In genomic region chr12:91894911-91895310, GRCh38 we compare ENCODE assay signal across 29 cellular contexts.
"Had no signal": no experiment of that assay in that cellular context is flagged by ENCODE, and none has a peak within 500 bp of the region (broad histone marks: within the 10 kb centered on the region; RNA-seq: fewer than 3 reads in every experiment).

No MANE protein-coding gene starts in this region.

- FAIRE-seq: urothelium cell line had no signal

- H3K27me3 Mint-ChIP-seq: stimulated activated naive CD8-positive, alpha-beta T cell treated with anti-CD3 and anti-CD28 coated beads, Interleukin-15, amount 100 ng/mL, for 72 hours; stimulated activated naive CD8-positive, alpha-beta T cell treated with anti-CD3 and anti-CD28 coated beads, Interleukin-15, Interleukin-2, amounts not matched to agents 100 ng/mL and 50 ng/mL, for 24 hours; type B pancreatic cell had no signal

- H3K9me3 ChIP-seq: stomach, suprapubic skin, testis, thoracic aorta, thyroid gland, tibial artery, tibial nerve, transverse colon, upper lobe of left lung, upper lobe of right lung, uterus, vagina had no signal

- H3K36me3 ChIP-seq: stomach, suprapubic skin, thoracic aorta, thyroid gland, tibial artery, tibial nerve, transverse colon, upper lobe of left lung, upper lobe of right lung, uterus, vagina had no signal

- H3K4me3 ChIP-seq: stomach, suprapubic skin, testis, thoracic aorta, thyroid gland, tibial artery, tibial nerve, transverse colon, upper lobe of left lung, upper lobe of right lung, uterus, vagina had no signal

- H3K36me3 Mint-ChIP-seq: stimulated activated effector memory CD8-positive, alpha-beta T cell treated with anti-CD3 and anti-CD28 coated beads, Interleukin-12 subunit alpha, Interleukin-12 subunit beta, amount 100 ng/mL, for 72 hours; stimulated activated memory B cell treated with anti-CD40 and anti-IgM and Interleukin-4, amounts not matched to agents 10 μg/mL and 1 μg/mL and 100 μg/mL, for 72 hours; stimulated activated naive B cell treated with anti-CD40 and anti-IgM and Interleukin-4, amounts not matched to agents 10 μg/mL and 1 μg/mL and 100 μg/mL, for 72 hours; type B pancreatic cell had no signal

- H3K4me3 Mint-ChIP-seq: stimulated activated effector memory CD8-positive, alpha-beta T cell treated with anti-CD3 and anti-CD28 coated beads, Interleukin-12 subunit alpha, Interleukin-12 subunit beta, amount 100 ng/mL, for 72 hours; stimulated activated memory B cell treated with anti-CD40 and anti-IgM and Interleukin-4, amounts not matched to agents 10 μg/mL and 1 μg/mL and 100 μg/mL, for 72 hours; stimulated activated naive B cell treated with anti-CD40 and anti-IgM and Interleukin-4, amounts not matched to agents 10 μg/mL and 1 μg/mL and 100 μg/mL, for 72 hours; stimulated activated naive CD8-positive, alpha-beta T cell treated with anti-CD3 and anti-CD28 coated beads, Interleukin-15, amount 100 ng/mL, for 72 hours; stimulated activated naive CD8-positive, alpha-beta T cell treated with anti-CD3 and anti-CD28 coated beads, Interleukin-15, Interleukin-2, amounts not matched to agents 100 ng/mL and 50 ng/mL, for 24 hours; type B pancreatic cell had no signal

- H3K27ac Mint-ChIP-seq: stimulated activated effector memory CD8-positive, alpha-beta T cell treated with anti-CD3 and anti-CD28 coated beads, Interleukin-12 subunit alpha, Interleukin-12 subunit beta, amount 100 ng/mL, for 72 hours; stimulated activated memory B cell treated with anti-CD40 and anti-IgM and Interleukin-4, amounts not matched to agents 10 μg/mL and 1 μg/mL and 100 μg/mL, for 72 hours; stimulated activated naive B cell treated with anti-CD40 and anti-IgM and Interleukin-4, amounts not matched to agents 10 μg/mL and 1 μg/mL and 100 μg/mL, for 72 hours; stimulated activated naive CD8-positive, alpha-beta T cell treated with anti-CD3 and anti-CD28 coated beads, Interleukin-15, Interleukin-2, amounts not matched to agents 100 ng/mL and 50 ng/mL, for 24 hours; type B pancreatic cell had no signal

- DNase-seq: stimulated activated CD4-positive, alpha-beta T cell treated with anti-CD3 and anti-CD28 coated beads, Interleukin-2, amount 100 ng/mL, for 48 hours; stimulated activated CD4-positive, alpha-beta T cell treated with anti-CD3 and anti-CD28 coated beads, Interleukin-4, amount 100 ng/mL, for 1 hour; stimulated activated CD4-positive, alpha-beta T cell treated with anti-CD3 and anti-CD28 coated beads, Interleukin-4, amount 100 ng/mL, for 24 hours; stimulated activated CD4-positive, alpha-beta T cell treated with anti-CD3 and anti-CD28 coated beads, Interleukin-4, amount 100 ng/mL, for 4 hours; stimulated activated CD8-positive, alpha-beta memory T cell treated with anti-CD3 and anti-CD28 coated beads, Interleukin-4, amount 100 ng/mL, for 48 hours; stimulated activated naive B cell treated with anti-CD40 and anti-IgM and Interleukin-4, amounts not matched to agents 10 μg/mL and 1 μg/mL and 100 μg/mL, for 72 hours; stimulated activated naive CD4-positive, alpha-beta T cell; stimulated activated naive CD4-positive, alpha-beta T cell treated with Interleukin-2 at 50 U/mL for 16 hours; stimulated activated naive CD8-positive, alpha-beta T cell treated with anti-CD3 and anti-CD28 coated beads, Interleukin-15, amount 100 ng/mL, for 72 hours; stimulated activated naive CD8-positive, alpha-beta T cell treated with anti-CD3 and anti-CD28 coated beads, Interleukin-15, Interleukin-2, amounts not matched to agents 100 U/mL and 50 U/mL, for 24 hours; stomach; substantia nigra; testis; thyroid gland; tibial artery; transverse colon; trophoblast cell; upper lobe of left lung; upper lobe of right lung; uterus had no signal

- H3K4me1 ChIP-seq: testis, tibial nerve, upper lobe of left lung, upper lobe of right lung, uterus had no signal

- H3K4me1 Mint-ChIP-seq: stimulated activated effector memory CD8-positive, alpha-beta T cell treated with anti-CD3 and anti-CD28 coated beads, Interleukin-12 subunit alpha, Interleukin-12 subunit beta, amount 100 ng/mL, for 72 hours; stimulated activated memory B cell treated with anti-CD40 and anti-IgM and Interleukin-4, amounts not matched to agents 10 μg/mL and 1 μg/mL and 100 μg/mL, for 72 hours had no signal

- ATAC-seq: stimulated activated effector memory CD8-positive, alpha-beta T cell treated with anti-CD3 and anti-CD28 coated beads, Interleukin-12 subunit alpha, Interleukin-12 subunit beta, amount 100 ng/mL, for 72 hours; stimulated activated memory B cell treated with anti-CD40 and anti-IgM and Interleukin-4, amounts not matched to agents 10 μg/mL and 1 μg/mL and 100 μg/mL, for 72 hours; stimulated activated naive B cell treated with anti-CD40 and anti-IgM and Interleukin-4, amounts not matched to agents 10 μg/mL and 1 μg/mL and 100 μg/mL, for 72 hours; stimulated activated naive CD8-positive, alpha-beta T cell treated with anti-CD3 and anti-CD28 coated beads, Interleukin-15, amount 100 ng/mL, for 72 hours; stimulated activated naive CD8-positive, alpha-beta T cell treated with anti-CD3 and anti-CD28 coated beads, Interleukin-15, Interleukin-2, amounts not matched to agents 100 U/mL and 50 U/mL, for 24 hours; upper lobe of right lung had no signal

- H3K27ac ChIP-seq: stomach, suprapubic skin, testis, thoracic aorta, thyroid gland, tibial artery, tibial nerve, transverse colon, upper lobe of left lung, upper lobe of right lung, uterus, vagina had no signal

- H3K27me3 ChIP-seq: stomach, suprapubic skin, testis, thyroid gland, tibial artery, tibial nerve, transverse colon, upper lobe of left lung, upper lobe of right lung, uterus, vagina had no signal
